Comparison of ENCODE assay signal across 8 cellular contexts in genomic region chr17:28384281-28385036, GRCh38. TPM values are rescaled to one million over a fixed set of nuclear protein-coding genes. Genes with fewer than 3 reads are reported as not detected.
A peak's percentile ranks its signal among the peaks of the same experiment; 100 is the strongest.
DNase-seq lines count a peak whose midpoint lies in the region; ATAC-seq lines count a peak whose summit lies in the region.

No MANE protein-coding gene starts in this region.

- peaks cover 21 to 41% (median 25%) of the 10 kb centered on the region in 3 donors for H3K4me1 Mint-ChIP-seq in CD8-positive, alpha-beta memory T cell

- H3K27ac ChIP-seq in CD8-positive, alpha-beta memory T cell (ENCODE audit: low read depth, low read length) = peak overlapping the region; percentile 31
- H3K27ac ChIP-seq in GM23248 = no peak overlapping the region

- peak; percentile 42 to 76 (median 49) for DNase-seq in CD8-positive, alpha-beta memory T cell
- DNase-seq in GM23248 = peak; percentile 67
- peak; percentile 56 to 66 for DNase-seq in NOMO-1 (lab: John Stamatoyannopoulos, UW; ENCODE audit: unreplicated experiment in 2 of 2)
- peak; percentile 35 for DNase-seq in activated gamma-delta T cell (lab: John Stamatoyannopoulos, UW)
- DNase-seq in stimulated activated CD4-positive, alpha-beta T cell treated with anti-CD3 and anti-CD28 coated beads, Interleukin-1b, Interleukin-23, amount 100 ng/mL, for 4 hours (ENCODE audit: low read depth in 2 of 2) = peak; percentile 43 to 55
- no peak for DNase-seq in cortex of kidney (lab: John Stamatoyannopoulos, UW)

- WGBS in GM23248 (ENCODE audit: low coverage in 1 of 2, low lambda C conversion rate in 2 of 2, missing lambda C conversion rate in 2 of 2), 2 experiments = 20 to 21% methylated on average over 54 to 56 of the region's 56 CpGs

- H3K9ac ChIP-seq in GM23248 = peak overlapping the region; percentile 71

- POLR2A ChIA-PET in CD8-positive, alpha-beta memory T cell (lab: Charles Lee) = interaction anchor here (0.5 to 3.9 kb wide), 5 partner anchors 13 to 565 kb away, joined by 3 to 15 read pairs (median 8); partner anchors contain the start of genes IFT20, POLDIP2, SARM1 and TNFAIP1

- no peaks in the 10 kb centered on the region for H3K9me3 Mint-ChIP-seq in CD8-positive, alpha-beta memory T cell

- H3K9me3 ChIP-seq in CD8-positive, alpha-beta memory T cell (ENCODE audit: low read length) = no peaks in the 10 kb centered on the region
- no peaks in the 10 kb centered on the region for H3K9me3 ChIP-seq in GM23248 (ENCODE audit: low read depth)
- H3K9me3 ChIP-seq in iPS-18c (ENCODE audit: control insufficient read depth, insufficient read depth, low read length) = no peaks in the 10 kb centered on the region

- H3K27me3 ChIP-seq in CD8-positive, alpha-beta memory T cell (ENCODE audit: insufficient read depth, low read length, poor library complexity, severe bottlenecking) = no peaks in the 10 kb centered on the region
- no peaks in the 10 kb centered on the region for H3K27me3 ChIP-seq in GM23248 (replicated peaks; ENCODE audit: insufficient read depth)

- no peak for ATAC-seq in GM18858 (IDR thresholded peaks at IDR 0.05; ENCODE audit: unreplicated experiment)

- peak overlapping the region; percentile 96 for H3K4me3 ChIP-seq in CD8-positive, alpha-beta memory T cell (ENCODE audit: low read length)
- peak overlapping the region; percentile 62 for H3K4me3 ChIP-seq in GM23248
- peak overlapping the region; percentile 63 for H3K4me3 ChIP-seq in iPS-18c (ENCODE audit: insufficient read depth, low read depth, low read length)

- no peaks in the 10 kb centered on the region for H3K9me2 ChIP-seq in GM23248 (ENCODE audit: insufficient read depth)

- in situ Hi-C loops in GM23248 (cut with MboI) = no loop called here

- peaks cover 0 to 33% (median 4%) of the 10 kb centered on the region in 3 donors for H3K36me3 Mint-ChIP-seq in CD8-positive, alpha-beta memory T cell

- H4K20me1 ChIP-seq in GM23248 (ENCODE audit: insufficient read depth) = no peaks in the 10 kb centered on the region

- peak overlapping the region; percentile 90 to 95 (median 94) for H3K4me3 Mint-ChIP-seq in CD8-positive, alpha-beta memory T cell

- CTCF ChIA-PET in CD8-positive, alpha-beta memory T cell (lab: Charles Lee) = interaction anchor here (0.8 to 1.3 kb wide), 4 partner anchors 13 to 49 kb away, joined by 3 to 6 read pairs (median 4); partner anchors contain the start of genes IFT20, POLDIP2, SARM1 and TNFAIP1

- no peaks in the 10 kb centered on the region for H3F3A ChIP-seq in GM23248 (ENCODE audit: insufficient read depth)

- no peaks in the 10 kb centered on the region for H3K79me2 ChIP-seq in GM23248 (ENCODE audit: insufficient read depth)

- H2AFZ ChIP-seq in GM23248 = peak overlapping the region; percentile 76

- peak overlapping the region; percentile 50 to 92 (median 77) for H3K27ac Mint-ChIP-seq in CD8-positive, alpha-beta memory T cell

- peaks cover 19% of the 10 kb centered on the region for H3K4me1 ChIP-seq in CD8-positive, alpha-beta memory T cell (ENCODE audit: insufficient read depth, low read length)
- peaks cover 6% of the 10 kb centered on the region for H3K4me1 ChIP-seq in GM23248 (ENCODE audit: insufficient read depth)

- peak overlapping the region; percentile 76 for H3K4me2 ChIP-seq in GM23248 (ENCODE audit: unreplicated experiment)

- no peaks in the 10 kb centered on the region for H3K36me3 ChIP-seq in CD8-positive, alpha-beta memory T cell (ENCODE audit: insufficient read depth, low read length)
- H3K36me3 ChIP-seq in GM23248 (ENCODE audit: low read depth) = 0 out of 2 replicates have a peak, but pooled peaks cover 8% of the 10 kb centered on the region

- H3K27me3 Mint-ChIP-seq in CD8-positive, alpha-beta memory T cell = no peaks in the 10 kb centered on the region

RNA-seq across cellular contexts. Expression of gene SARM1, which starts 13.0 kb away (rescaled TPM):
- 10 to 100 TPM; 35.3 to 37.0 TPM for total RNA-seq in CD8-positive, alpha-beta memory T cell
- polyA plus RNA-seq in CD8-positive, alpha-beta memory T cell = 8.5 TPM
- total RNA-seq in GM23248 (2014; rRNA removed; shearing (Covaris generic)) = 16.9 and 24.2 TPM in 2 replicates
- 4.7 and 5.8 TPM in 2 replicates for polyA plus RNA-seq in GM23248 (2016; fragmentation: Nextera tagmentation; extraction: Ambion mirVana)

RNA-seq across cellular contexts. Expression of gene VTN, which starts 14.4 kb away (rescaled TPM):
- total RNA-seq in CD8-positive, alpha-beta memory T cell = under 1 TPM; 0.18 to 0.57 TPM
- polyA plus RNA-seq in CD8-positive, alpha-beta memory T cell = not detected
- not detected in 2 replicates for total RNA-seq in GM23248 (2014; rRNA removed; shearing (Covaris generic))
- polyA plus RNA-seq in GM23248 (2016; fragmentation: Nextera tagmentation; extraction: Ambion mirVana) = 0.24 and 0.34 TPM in 2 replicates

RNA-seq across cellular contexts. Expression of gene SEBOX, which starts 19.5 kb away (rescaled TPM):
- total RNA-seq in CD8-positive, alpha-beta memory T cell = not detected
- not detected for polyA plus RNA-seq in CD8-positive, alpha-beta memory T cell
- total RNA-seq in GM23248 (2014; rRNA removed; shearing (Covaris generic)) = not detected in 2 replicates
- not detected in 2 replicates for polyA plus RNA-seq in GM23248 (2016; fragmentation: Nextera tagmentation; extraction: Ambion mirVana)

RNA-seq across cellular contexts. Expression of gene SLC46A1, which starts 21.6 kb away (rescaled TPM):
- total RNA-seq in CD8-positive, alpha-beta memory T cell = 1 to 10 TPM; 5.6 to 6.0 TPM
- polyA plus RNA-seq in CD8-positive, alpha-beta memory T cell = 6.3 TPM
- total RNA-seq in GM23248 (2014; rRNA removed; shearing (Covaris generic)) = 5.9 and 11.1 TPM in 2 replicates
- 4.9 and 6.2 TPM in 2 replicates for polyA plus RNA-seq in GM23248 (2016; fragmentation: Nextera tagmentation; extraction: Ambion mirVana)

RNA-seq across cellular contexts. Expression of gene POLDIP2, which starts 27.1 kb away (rescaled TPM):
- 100 to 1,000 TPM; 134 to 135 TPM for total RNA-seq in CD8-positive, alpha-beta memory T cell
- 81.1 TPM for polyA plus RNA-seq in CD8-positive, alpha-beta memory T cell
- total RNA-seq in GM23248 (2014; rRNA removed; shearing (Covaris generic)) = 80.1 and 92.7 TPM in 2 replicates
- 105 and 112 TPM in 2 replicates for polyA plus RNA-seq in GM23248 (2016; fragmentation: Nextera tagmentation; extraction: Ambion mirVana)
